12 cellular contexts compared by ENCODE assay signal in the genomic region with DNA sequence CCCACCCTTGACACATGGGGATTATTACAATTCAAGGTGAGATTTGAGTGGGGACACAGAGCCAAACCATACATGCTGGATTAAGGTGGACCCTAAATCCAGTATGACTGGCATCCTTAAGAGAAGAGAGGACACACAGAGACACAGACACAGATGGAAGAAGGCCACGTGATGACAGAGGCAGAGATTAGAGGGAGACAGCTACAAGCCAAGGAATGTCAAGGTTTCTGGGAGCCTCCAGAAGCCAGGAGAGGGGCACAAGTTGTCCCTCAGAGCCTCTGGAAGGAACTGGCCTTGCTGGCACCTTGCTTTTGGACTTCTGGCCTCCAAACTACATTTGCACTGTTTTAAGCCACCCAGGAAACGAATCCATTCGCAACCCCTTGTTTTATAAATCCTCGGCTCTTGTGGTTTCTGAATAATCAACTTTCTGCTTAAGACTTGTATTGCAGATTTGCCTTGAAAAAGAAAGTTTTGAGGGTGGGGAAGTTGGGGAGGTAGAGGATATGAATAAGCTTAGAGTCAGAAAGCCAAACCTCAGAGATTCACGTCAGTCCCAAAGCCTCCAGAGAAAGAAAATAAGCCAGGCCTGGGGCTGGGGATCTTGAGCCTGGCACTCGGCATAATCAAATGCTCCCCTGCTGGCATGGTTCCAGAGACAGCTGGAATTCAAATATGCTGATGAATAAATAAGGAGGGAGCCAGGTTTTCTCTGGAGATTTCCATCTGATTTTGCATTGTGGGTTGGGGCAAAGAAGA.
DNase-seq lines count a peak whose midpoint lies in the region; ATAC-seq and TF ChIP-seq lines count a peak whose summit lies in the region.
"Had no signal": no experiment of that assay in that cellular context is flagged by ENCODE, and none has a peak within 500 bp of the region (broad histone marks: within the 10 kb centered on the region; RNA-seq: fewer than 3 reads in every experiment).

No MANE protein-coding gene starts in this region.

- H3K36me3 Mint-ChIP-seq in activated T-cell treated with anti-CD3 and anti-CD28 coated beads, Interleukin-2, amount 50 U/mL, for 72 hours (ENCODE audit: insufficient read depth in 2 of 2) = no peaks in the 10 kb centered on the region
- H3K36me3 Mint-ChIP-seq in Calu3 (ENCODE audit: insufficient read depth, unreplicated experiment) = no peaks in the 10 kb centered on the region

- DNase-seq in activated T-cell treated with anti-CD3 and anti-CD28 coated beads, Interleukin-2, amount 50 U/mL, for 72 hours = no peak
- no peak for DNase-seq in activated T-cell treated with anti-CD3 and anti-CD28 coated beads, Interleukin-2, amount 50 U/mL, for 48 hours
- DNase-seq in NCI-H526 treated with DMSO at 0.1 percent for 48 hours (lab: John Stamatoyannopoulos, UW) (peak; percentile 64), epithelial cell of proximal tubule (ENCODE audit: low read depth) (peak; percentile 7), smooth muscle cell of the brain vasculature (ENCODE audit: low read depth, low spot score) (peak; percentile 35), Calu3 (no peak), C1 segment of cervical spinal cord (lab: John Stamatoyannopoulos, UW) (no peak)
- DNase-seq in stimulated activated CD8-positive, alpha-beta memory T cell treated with anti-CD3 and anti-CD28 coated beads, Interleukin-4, amount 100 ng/mL, for 48 hours = no peak
- DNase-seq: activated CD4-positive, alpha-beta T cell treated with anti-CD3 and anti-CD28 coated beads, Interleukin-2, amount 50 U/mL, for 48 hours; lower lobe of right lung; MM.1S had no signal

- peaks cover 15% of the 10 kb centered on the region for H3K4me1 Mint-ChIP-seq in activated T-cell treated with anti-CD3 and anti-CD28 coated beads, Interleukin-2, amount 50 U/mL, for 72 hours (ENCODE audit: low read depth)
- no peaks in the 10 kb centered on the region for H3K4me1 Mint-ChIP-seq in Calu3 (ENCODE audit: low read depth, unreplicated experiment)

- peak; percentile 59 to 64 for ATAC-seq in activated T-cell treated with anti-CD3 and anti-CD28 coated beads, Interleukin-2, amount 50 U/mL, for 72 hours (replicated peaks in 1 of 2)
- ATAC-seq: lower lobe of right lung, Right ventricle myocardium inferior had no signal

- CTCF ChIA-PET in Calu3 (lab: Charles Lee) = no interaction called here

- no peak overlapping the region for H3K4me3 Mint-ChIP-seq in activated T-cell treated with anti-CD3 and anti-CD28 coated beads, Interleukin-2, amount 50 U/mL, for 72 hours
- no peak overlapping the region for H3K4me3 Mint-ChIP-seq in Calu3 (ENCODE audit: low read depth, unreplicated experiment)

- no peaks in the 10 kb centered on the region for H3K27me3 Mint-ChIP-seq in activated T-cell treated with anti-CD3 and anti-CD28 coated beads, Interleukin-2, amount 50 U/mL, for 72 hours (ENCODE audit: low read depth)
- H3K27me3 Mint-ChIP-seq in Calu3 (ENCODE audit: unreplicated experiment) = peaks cover 13% of the 10 kb centered on the region

- TF ChIP-seq CTCF in epithelial cell of proximal tubule (conservative IDR thresholded peaks at IDR 0.05; ENCODE audit: low read depth, low read length) = no peak
- TF ChIP-seq CTCF in Calu3 (IDR thresholded peaks at IDR 0.05; ENCODE audit: unreplicated experiment) = no peak

- H3K9me3 Mint-ChIP-seq in activated T-cell treated with anti-CD3 and anti-CD28 coated beads, Interleukin-2, amount 50 U/mL, for 72 hours = no peaks in the 10 kb centered on the region
- peaks cover 2% of the 10 kb centered on the region for H3K9me3 Mint-ChIP-seq in Calu3 (ENCODE audit: low read depth, unreplicated experiment)

- intact Hi-C loops in Calu3 (cut with micrococcal nuclease; ENCODE audit: unreplicated experiment) = no loop called here

- no peak overlapping the region for H3K27ac Mint-ChIP-seq in activated T-cell treated with anti-CD3 and anti-CD28 coated beads, Interleukin-2, amount 50 U/mL, for 72 hours
- no peak overlapping the region for H3K27ac Mint-ChIP-seq in Calu3 (ENCODE audit: unreplicated experiment)

- BruUV-seq in Calu3 (replicated peaks; lab: Mats Ljungman, UMichigan) = no TSS peak

- H3K4me3 ChIP-seq in epithelial cell of proximal tubule (ENCODE audit: low read depth, low read length) = no peak overlapping the region
- H3K4me3 ChIP-seq: lower lobe of right lung had no signal

Comparison
In these comparisons a context has a peak if more than half of its experiments do, and no peak if none do; other contexts are left out.
1. DNase-seq: peak in NCI-H526 treated with DMSO at 0.1 percent for 48 hours (single experiment), epithelial cell of proximal tubule (single experiment) and smooth muscle cell of the brain vasculature (single experiment); none in activated T-cell treated with anti-CD3 and anti-CD28 coated beads, Interleukin-2, amount 50 U/mL, for 72 hours (0 of 2), activated T-cell treated with anti-CD3 and anti-CD28 coated beads, Interleukin-2, amount 50 U/mL, for 48 hours (0 of 2), Calu3 (single experiment), stimulated activated CD8-positive, alpha-beta memory T cell treated with anti-CD3 and anti-CD28 coated beads, Interleukin-4, amount 100 ng/mL, for 48 hours (single experiment) and C1 segment of cervical spinal cord (0 of 14).